Comparison of ENCODE assay signal across 1 cellular context in genomic region chr10:15879663-15880062, GRCh38.
TF ChIP-seq lines count a peak whose summit lies in the region.

No MANE protein-coding gene starts in this region.

TF ChIP-seq in SK-N-SH, 30 proteins besides CTCF, POLR2A, EP300 and RAD21 (continued from another document):
- TF ChIP-seq, protein P1, sequence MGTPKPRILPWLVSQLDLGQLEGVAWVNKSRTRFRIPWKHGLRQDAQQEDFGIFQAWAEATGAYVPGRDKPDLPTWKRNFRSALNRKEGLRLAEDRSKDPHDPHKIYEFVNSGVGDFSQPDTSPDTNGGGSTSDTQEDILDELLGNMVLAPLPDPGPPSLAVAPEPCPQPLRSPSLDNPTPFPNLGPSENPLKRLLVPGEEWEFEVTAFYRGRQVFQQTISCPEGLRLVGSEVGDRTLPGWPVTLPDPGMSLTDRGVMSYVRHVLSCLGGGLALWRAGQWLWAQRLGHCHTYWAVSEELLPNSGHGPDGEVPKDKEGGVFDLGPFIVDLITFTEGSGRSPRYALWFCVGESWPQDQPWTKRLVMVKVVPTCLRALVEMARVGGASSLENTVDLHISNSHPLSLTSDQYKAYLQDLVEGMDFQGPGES (IDR thresholded peaks at IDR 0.05; ENCODE audit: low read depth, low read length), result no peak
- TF ChIP-seq FOXJ3 (CRISPR knock-in tag; IDR thresholded peaks at IDR 0.05), result no peak
- no peak for TF ChIP-seq SMC3 (IDR thresholded peaks at IDR 0.05; ENCODE audit: low read depth, low read length)
- no peak for TF ChIP-seq YY1 (IDR thresholded peaks at IDR 0.05; ENCODE audit: low read depth)
- TF ChIP-seq TEAD4 (IDR thresholded peaks at IDR 0.05; ENCODE audit: borderline replicate concordance, insufficient read depth), result no peak
- TF ChIP-seq GATA2 (CRISPR knock-in tag; IDR thresholded peaks at IDR 0.05), result no peak
- TF ChIP-seq TCF12 (IDR thresholded peaks at IDR 0.05), result no peak
- TF ChIP-seq MAX (IDR thresholded peaks at IDR 0.05; ENCODE audit: low read depth), result no peak
